Comparison of ENCODE assay signal across 9 cellular contexts in the genomic region with DNA sequence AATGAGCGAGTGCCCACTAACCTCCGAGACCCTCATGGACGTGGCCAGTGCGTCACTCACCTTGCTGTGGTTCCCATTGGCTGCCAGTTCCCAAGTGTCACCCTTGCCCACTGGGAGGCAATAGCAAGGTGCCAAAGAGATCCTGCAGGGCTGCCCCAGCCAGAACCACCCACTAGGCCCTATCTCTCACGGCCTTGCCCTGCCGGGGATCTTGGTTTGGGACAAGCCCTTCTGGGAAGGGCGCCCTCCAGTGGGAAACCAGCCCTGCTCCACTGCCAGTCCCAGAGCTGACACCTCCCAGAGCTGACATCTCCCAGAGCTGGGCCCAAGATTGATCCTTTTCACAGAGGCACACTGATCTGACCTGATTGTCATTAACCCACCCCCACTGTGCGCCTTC. TPM values are rescaled to one million over a fixed set of nuclear protein-coding genes. Genes with fewer than 3 reads are reported as not detected.
A peak's percentile ranks its signal among the peaks of the same experiment; 100 is the strongest.
DNase-seq lines count a peak whose midpoint lies in the region; ATAC-seq and TF ChIP-seq lines count a peak whose summit lies in the region.
"Had no signal": no experiment of that assay in that cellular context is flagged by ENCODE, and none has a peak within 500 bp of the region (broad histone marks: within the 10 kb centered on the region; RNA-seq: fewer than 3 reads in every experiment).

No MANE protein-coding gene starts in this region.

- POLR2A ChIA-PET in A673 (lab: Charles Lee; ENCODE audit: low non-redundant PET), result no interaction called here

- no peak overlapping the region for H2AFZ ChIP-seq in GM23248

- no peaks in the 10 kb centered on the region for H4K20me1 ChIP-seq in GM23248 (ENCODE audit: insufficient read depth)

- peaks cover 19% of the 10 kb centered on the region for H3K79me2 ChIP-seq in GM23248 (ENCODE audit: insufficient read depth)

- H3K27me3 ChIP-seq in A673 (replicated peaks; ENCODE audit: insufficient read depth, low read depth, low read length, poor library complexity) (no peaks in the 10 kb centered on the region), GM23248 (replicated peaks; ENCODE audit: insufficient read depth) (no peaks in the 10 kb centered on the region)

- no peak overlapping the region for H3K4me2 ChIP-seq in GM23248 (ENCODE audit: unreplicated experiment)

- H3K4me3 ChIP-seq in A673 (ENCODE audit: low read depth, low read length, poor library complexity, severe bottlenecking) (no peak overlapping the region), GM23248 (no peak overlapping the region), WI38 (ENCODE audit: low read depth, low read length) (no peak overlapping the region)
- H3K4me3 ChIP-seq: skin epidermis had no signal

- TF ChIP-seq CTCF in A673 (conservative IDR thresholded peaks at IDR 0.05; ENCODE audit: low read depth, low read length), result peak; percentile 70
- peak; percentile 42 for TF ChIP-seq CTCF in WI38 (IDR thresholded peaks at IDR 0.05; ENCODE audit: low read depth, low read length)

- H3K36me3 ChIP-seq in A673 (ENCODE audit: insufficient read depth, low read length, poor library complexity, severe bottlenecking) (no peaks in the 10 kb centered on the region), GM23248 (ENCODE audit: low read depth) (no peaks in the 10 kb centered on the region)

- H3K9me2 ChIP-seq in GM23248 (ENCODE audit: insufficient read depth), result no peaks in the 10 kb centered on the region

- 78 to 92% methylated on average over 8 of the region's 8 CpGs for WGBS in GM23248 (ENCODE audit: low coverage in 1 of 2, low lambda C conversion rate in 2 of 2, missing lambda C conversion rate in 2 of 2), 2 experiments

- ATAC-seq in HG03139 (IDR thresholded peaks at IDR 0.05; ENCODE audit: unreplicated experiment), result no peak

- H3K4me1 ChIP-seq in A673 (ENCODE audit: insufficient read depth, low read length, poor library complexity, severe bottlenecking), result peaks cover 6% of the 10 kb centered on the region
- H3K4me1 ChIP-seq in GM23248 (ENCODE audit: insufficient read depth), result peaks cover 6% of the 10 kb centered on the region; the same call in 1 of the 2 replicates

- BruUV-seq in A673 (replicated peaks; lab: Mats Ljungman, UMichigan), result no TSS peak

- CTCF ChIA-PET in A673 (lab: Charles Lee), result interaction anchor here (1.3 kb wide), 1 partner anchor 13 kb away, joined by 3 read pairs; no protein-coding TSS in a partner anchor

- peak; percentile 60 for DNase-seq in A673 (ENCODE audit: low spot score)
- peak; percentile 64 for DNase-seq in GM23248
- peak; percentile 77 for DNase-seq in hepatic stellate cell (ENCODE audit: low spot score)
- DNase-seq in NCI-H128 (lab: John Stamatoyannopoulos, UW; ENCODE audit: unreplicated experiment), result no peak
- DNase-seq in HCEC 1CT, result no peak
- no peak for DNase-seq in activated CD8-positive, alpha-beta memory T cell treated with anti-CD3 and anti-CD28 coated beads for 24 hours

- H3K9ac ChIP-seq in GM23248, result no peak overlapping the region

- intact Hi-C loops in A673 (cut with micrococcal nuclease; ENCODE audit: unreplicated experiment), result no loop called here

- H3K27ac ChIP-seq in A673 (ENCODE audit: low read depth, low read length, poor library complexity, severe bottlenecking) (no peak overlapping the region), GM23248 (no peak overlapping the region)

- in situ Hi-C loops in GM23248 (cut with MboI), result loop anchor here (10.0 kb wide), 1 partner anchor 183 kb away; the partner anchor contains the start of gene MAN1C1

- no peaks in the 10 kb centered on the region for H3K9me3 ChIP-seq in A673 (ENCODE audit: low read depth, low read length, poor library complexity, severe bottlenecking)
- no peaks in the 10 kb centered on the region for H3K9me3 ChIP-seq in GM23248 (ENCODE audit: low read depth)

- H3F3A ChIP-seq in GM23248 (ENCODE audit: insufficient read depth), result 0 out of 2 replicates have a peak, but pooled peaks cover 11% of the 10 kb centered on the region

RNA-seq across cellular contexts. Expression of gene SELENON, which starts 2.1 kb away (rescaled TPM):
- total RNA-seq in A673 (2021), result 50.4 and 61.5 TPM in 2 replicates
- 45.3 and 49.7 TPM in 2 replicates for total RNA-seq in GM23248 (2014; rRNA removed; shearing (Covaris generic))
- polyA plus RNA-seq in GM23248 (2016; fragmentation: Nextera tagmentation; extraction: Ambion mirVana), result 8.3 and 9.0 TPM in 2 replicates

RNA-seq across cellular contexts. Expression of gene MTFR1L, which starts 21.8 kb away (rescaled TPM):
- 45.0 and 51.6 TPM in 2 replicates for total RNA-seq in A673 (2021)
- total RNA-seq in GM23248 (2014; rRNA removed; shearing (Covaris generic)), result 57.2 and 58.3 TPM in 2 replicates
- polyA plus RNA-seq in GM23248 (2016; fragmentation: Nextera tagmentation; extraction: Ambion mirVana), result 74.2 and 78.1 TPM in 2 replicates

Comparison
In these comparisons a context has a peak if more than half of its experiments do, and no peak if none do; other contexts are left out.
1. DNase-seq: peak in A673 (single experiment), GM23248 (single experiment) and hepatic stellate cell (single experiment); none in NCI-H128 (single experiment), HCEC 1CT (single experiment) and activated CD8-positive, alpha-beta memory T cell treated with anti-CD3 and anti-CD28 coated beads for 24 hours (single experiment).